8 cellular contexts compared by ENCODE assay signal in the genomic region with DNA sequence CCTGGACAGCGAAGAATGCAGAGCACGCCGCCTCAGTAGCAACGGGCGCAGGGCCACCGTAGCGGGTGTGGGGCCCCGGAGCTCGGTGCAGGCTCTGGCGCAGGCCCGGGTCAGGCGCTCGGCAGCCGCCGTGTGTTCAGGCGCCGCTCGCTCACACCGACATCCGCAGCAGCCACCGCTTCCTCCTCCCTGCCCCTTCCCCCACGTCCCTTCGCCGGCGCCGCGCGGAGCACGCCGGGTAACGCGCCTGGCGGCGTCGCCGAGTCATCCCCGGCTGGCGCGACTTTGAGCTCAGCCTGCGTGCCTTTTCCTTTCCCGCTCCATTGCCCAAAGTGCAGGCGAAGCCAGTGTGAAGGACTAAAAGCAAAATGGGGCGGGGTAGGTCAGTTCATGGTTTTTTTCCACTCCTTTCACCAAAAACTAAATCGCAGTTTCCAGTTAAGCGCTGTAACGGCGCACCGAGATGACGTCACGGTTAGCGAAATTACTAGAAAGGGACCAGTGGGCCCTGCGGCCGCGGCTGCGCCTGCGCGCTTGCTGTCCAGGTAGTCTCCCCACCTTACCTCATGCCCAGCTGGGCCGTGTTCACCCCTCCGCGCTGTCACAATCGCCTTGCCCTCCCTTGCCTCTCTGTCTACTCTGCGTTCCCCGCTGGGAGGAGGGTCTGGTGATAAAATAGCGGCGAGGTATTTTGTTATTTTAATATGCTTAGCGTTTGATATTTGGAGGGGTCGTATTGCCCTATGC.
A peak's percentile ranks its signal among the peaks of the same experiment; 100 is the strongest.
DNase-seq lines count a peak whose midpoint lies in the region; ATAC-seq lines count a peak whose summit lies in the region.

A gene (minus strand): TSS at position 191 of the 747 bp plus-strand sequence. CDS start 279 bp downstream, outside the sequence.

- H3K9me3 ChIP-seq in SK-N-MC (ENCODE audit: low read depth, low read length), result peaks cover 5% of the 10 kb centered on the region; the same call in 1 of the 2 replicates

- peak; percentile 76 for ATAC-seq in HG02588 (IDR thresholded peaks at IDR 0.05; ENCODE audit: unreplicated experiment)

- H3K9me3 Mint-ChIP-seq in activated naive CD4-positive, alpha-beta T cell treated with anti-CD3 and anti-CD28 coated beads, Interleukin-2, amount 10 ng/mL, durations not matched to agents 7 days and 5 days, result no peaks in the 10 kb centered on the region

- H3K9ac ChIP-seq in SK-N-MC (ENCODE audit: insufficient read length), result peak within 1 kb of the TSS; percentile 99

- peaks cover 15% of the 10 kb centered on the region for H3K36me3 Mint-ChIP-seq in activated naive CD4-positive, alpha-beta T cell treated with anti-CD3 and anti-CD28 coated beads, Interleukin-2, amount 10 ng/mL, durations not matched to agents 7 days and 5 days

- H3K4me3 ChIP-seq in GM08714 (ENCODE audit: low read length) (peak within 1 kb of the TSS; percentile 82), SK-N-MC (peak within 1 kb of the TSS; percentile 97)

- H3K36me3 ChIP-seq in SK-N-MC (ENCODE audit: insufficient read depth, low read length), result peaks cover 31% of the 10 kb centered on the region

- no peaks in the 10 kb centered on the region for H3K27me3 Mint-ChIP-seq in activated naive CD4-positive, alpha-beta T cell treated with anti-CD3 and anti-CD28 coated beads, Interleukin-2, amount 10 ng/mL, durations not matched to agents 7 days and 5 days

- H3K27ac ChIP-seq in SK-N-MC (peak within 1 kb of the TSS; percentile 99), substantia nigra (ENCODE audit: low read depth, low read length, poor library complexity, severe bottlenecking) (peak within 1 kb of the TSS; percentile 99)

- DNase-seq in NCI-H1048 (lab: John Stamatoyannopoulos, UW), result peak; percentile 82
- DNase-seq in SK-N-MC (ENCODE audit: low read depth, low spot score), result peak; percentile 77
- peak; percentile 94 for DNase-seq in activated naive CD4-positive, alpha-beta T cell treated with anti-CD3 and anti-CD28 coated beads, Interleukin-2, amount 10 ng/mL, durations not matched to agents 7 days and 5 days
- DNase-seq in germinal center (ENCODE audit: low spot score), result peak; percentile 96
- DNase-seq in non-pigmented ciliary epithelial cell (ENCODE audit: low read depth), result peak; percentile 66
- DNase-seq in substantia nigra (lab: John Stamatoyannopoulos, UW), result peak; percentile 49 to 98 (median 89)

- H3K27ac Mint-ChIP-seq in activated naive CD4-positive, alpha-beta T cell treated with anti-CD3 and anti-CD28 coated beads, Interleukin-2, amount 10 ng/mL, durations not matched to agents 7 days and 5 days, result peak within 1 kb of the TSS; percentile 99

- CTCF ChIA-PET in activated naive CD4-positive, alpha-beta T cell treated with anti-CD3 and anti-CD28 coated beads, Interleukin-2, amount 10 ng/mL, durations not matched to agents 7 days and 5 days (lab: Charles Lee), result interaction anchor here (0.8 to 1.4 kb wide), 2 partner anchors 9 to 83 kb away, joined by 4 to 5 read pairs; no protein-coding TSS in a partner anchor

- H3K4me1 Mint-ChIP-seq in activated naive CD4-positive, alpha-beta T cell treated with anti-CD3 and anti-CD28 coated beads, Interleukin-2, amount 10 ng/mL, durations not matched to agents 7 days and 5 days, result peaks cover 46% of the 10 kb centered on the region

- peak within 1 kb of the TSS; percentile 78 for H3K4me3 Mint-ChIP-seq in activated naive CD4-positive, alpha-beta T cell treated with anti-CD3 and anti-CD28 coated beads, Interleukin-2, amount 10 ng/mL, durations not matched to agents 7 days and 5 days

Comparison
In these comparisons a context has a peak if more than half of its experiments do, and no peak if none do; other contexts are left out.
1. Peak in every context shown above with its lines: DNase-seq, ATAC-seq, H3K4me3 ChIP-seq and H3K27ac ChIP-seq.